Comparison of ENCODE assay signal across 28 cellular contexts in the genomic region with DNA sequence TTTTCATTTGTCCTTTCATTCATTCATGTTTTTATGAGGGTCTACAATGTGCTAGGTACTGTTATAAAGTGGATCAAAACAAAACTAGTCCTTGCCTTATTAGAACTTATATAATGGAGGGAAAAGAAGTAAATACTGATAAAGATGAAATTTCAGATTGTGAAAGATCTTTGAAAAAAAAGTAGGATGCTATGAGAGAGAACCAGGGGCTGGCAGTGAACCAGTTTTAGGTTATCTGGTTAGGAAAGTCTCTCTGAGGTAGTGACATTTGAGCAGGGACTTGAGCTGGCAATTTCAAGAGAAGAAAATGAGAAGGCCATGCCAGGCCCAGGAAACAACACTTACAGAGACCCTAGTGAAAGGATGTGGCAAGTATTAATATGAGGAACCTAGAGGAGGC. TPM values are rescaled to one million over a fixed set of nuclear protein-coding genes. Genes with fewer than 3 reads are reported as not detected.
DNase-seq lines count a peak whose midpoint lies in the region; ATAC-seq and TF ChIP-seq lines count a peak whose summit lies in the region.
"Had no signal": no experiment of that assay in that cellular context is flagged by ENCODE, and none has a peak within 500 bp of the region (broad histone marks: within the 10 kb centered on the region; RNA-seq: fewer than 3 reads in every experiment).

No MANE protein-coding gene starts in this region.

- H4K8ac ChIP-seq in IMR-90 (ENCODE audit: low read depth in 2 of 2, low read length in 2 of 2) (peak overlapping the region; percentile 49 to 78; a peak in 2 of 4 replicates), mesenchymal stem cell (ENCODE audit: low read length) (no peak overlapping the region)

- no peak for TF ChIP-seq CTCF in IMR-90 (conservative IDR thresholded peaks at IDR 0.05; ENCODE audit: low read depth, low read length)

- dilution Hi-C loops in IMR-90 (cut with HindIII; ENCODE audit: low sequenced_read_pairs, unreplicated experiment): no loop called here

- TF ChIP-seq RAD21 in IMR-90 (IDR thresholded peaks at IDR 0.05; ENCODE audit: low read length): no peak

- H2BK120ac ChIP-seq in IMR-90 (ENCODE audit: low read depth, low read length) (peak overlapping the region; percentile 96), mesenchymal stem cell (ENCODE audit: low read depth, low read length) (no peak overlapping the region)

- H3K23ac ChIP-seq in IMR-90 (ENCODE audit: low read depth, low read length): peak overlapping the region; percentile 85; the same call in 1 of the 2 replicates
- no peak overlapping the region for H3K23ac ChIP-seq in mesenchymal stem cell (ENCODE audit: low read length in 2 of 2)

- intact Hi-C loops in IMR-90 (cut with micrococcal nuclease): loop anchor here (2.0 kb wide), 1 partner anchor 20 kb away; no protein-coding TSS in a partner anchor

- H2BK12ac ChIP-seq in mesenchymal stem cell (ENCODE audit: low read length in 2 of 2): no peak overlapping the region

- H4K5ac ChIP-seq in IMR-90 (ENCODE audit: low read depth, low read length): peak overlapping the region; percentile 53; the same call in 1 of the 2 replicates

- H4K20me1 ChIP-seq in IMR-90 (ENCODE audit: insufficient read depth, low read length): no peaks in the 10 kb centered on the region

- no peak overlapping the region for H3K4me3 ChIP-seq in ACC112 (ENCODE audit: low read depth, low read length)
- H3K4me3 ChIP-seq in IMR-90 (ENCODE audit: insufficient read depth, low read depth, low read length): no peak overlapping the region
- no peak overlapping the region for H3K4me3 ChIP-seq in mesenchymal stem cell (ENCODE audit: insufficient read depth in 1 of 2, low read depth in 1 of 2, low read length in 2 of 2)
- H3K4me3 ChIP-seq: colonic mucosa, esophagus muscularis mucosa, lung, psoas muscle, testis, uterus had no signal

- H3K27ac ChIP-seq in ACC112 (ENCODE audit: low read depth, low read length) (peak overlapping the region; percentile 95), IMR-90 (ENCODE audit: insufficient read depth, low read length) (peak overlapping the region; percentile 67), mesenchymal stem cell (ENCODE audit: low read length, poor library complexity, severe bottlenecking) (peak overlapping the region; percentile 31)
- H3K27ac ChIP-seq: C4-2B, colonic mucosa, esophagus muscularis mucosa, psoas muscle, testis, uterus had no signal

- peak overlapping the region; percentile 93 for H2BK20ac ChIP-seq in IMR-90 (ENCODE audit: low read depth, low read length)

- H3K9me1 ChIP-seq in IMR-90 (ENCODE audit: insufficient read depth, low read length): peaks cover 2% of the 10 kb centered on the region; the same call in 1 of the 2 replicates

- peak overlapping the region; percentile 72 for H4K91ac ChIP-seq in IMR-90 (ENCODE audit: insufficient read depth, low read depth, low read length)
- no peak overlapping the region for H4K91ac ChIP-seq in mesenchymal stem cell (ENCODE audit: low read length)

- no peak overlapping the region for H3K9ac ChIP-seq in IMR-90 (ENCODE audit: low read depth, low read length)
- peak overlapping the region; percentile 87 for H3K9ac ChIP-seq in mesenchymal stem cell (ENCODE audit: low read length)

- H3K18ac ChIP-seq in IMR-90 (ENCODE audit: low read depth, low read length) (peak overlapping the region; percentile 81; the same call in 1 of the 2 replicates), mesenchymal stem cell (ENCODE audit: low read depth in 1 of 2, low read length in 2 of 2) (peak overlapping the region in 1 of 2 experiments; percentile 23)

- H3K36me3 ChIP-seq in ACC112 (ENCODE audit: insufficient read depth, low read length) (no peaks in the 10 kb centered on the region), IMR-90 (ENCODE audit: control insufficient read depth, insufficient read depth, low read length) (no peaks in the 10 kb centered on the region), mesenchymal stem cell (ENCODE audit: control insufficient read depth in 1 of 2, insufficient read depth in 2 of 2, low read depth in 1 of 2, low read length in 2 of 2) (no peaks in the 10 kb centered on the region)
- H3K36me3 ChIP-seq: colonic mucosa, esophagus muscularis mucosa, uterus had no signal

- H3K4ac ChIP-seq in IMR-90 (ENCODE audit: low read depth, low read length): peak overlapping the region; percentile 86
- no peak overlapping the region for H3K4ac ChIP-seq in mesenchymal stem cell (ENCODE audit: low read depth in 1 of 2, low read length in 2 of 2)

- ATAC-seq in IMR-90 (ENCODE audit: low read depth): no peak
- ATAC-seq: activated CD4-positive, CD25-positive, alpha-beta regulatory T cell treated with anti-CD3 and anti-CD28 coated beads, Interleukin-2, amount 50 U/mL, for 24 hours; activated CD8-positive, alpha-beta T cell treated with anti-CD3 and anti-CD28 coated beads for 36 hours; effector memory CD8-positive, alpha-beta T cell; psoas muscle had no signal

- no peak overlapping the region for H2AK9ac ChIP-seq in IMR-90 (replicated peaks; ENCODE audit: low read depth, low read length, poor library complexity)

- H3K9me3 ChIP-seq in IMR-90 (ENCODE audit: control insufficient read depth, insufficient read depth, low read length): no peaks in the 10 kb centered on the region
- peaks cover 5% of the 10 kb centered on the region for H3K9me3 ChIP-seq in mesenchymal stem cell (ENCODE audit: control insufficient read depth, low read length)
- H3K9me3 ChIP-seq: colonic mucosa, esophagus muscularis mucosa, psoas muscle, testis, uterus had no signal

- in situ Hi-C loops in IMR-90 (cut with MboI; ENCODE audit: low sequenced_read_pairs): no loop called here

- H3K4me2 ChIP-seq in IMR-90 (ENCODE audit: low read depth, low read length): no peak overlapping the region; the same call in 1 of the 2 replicates
- no peak overlapping the region for H3K4me2 ChIP-seq in mesenchymal stem cell (ENCODE audit: low read length, poor library complexity, severe bottlenecking)

- peak overlapping the region; percentile 78 for H3K56ac ChIP-seq in IMR-90 (ENCODE audit: extremely low read depth, insufficient read depth, low read length)

- H3K27me3 ChIP-seq in ACC112 (ENCODE audit: insufficient read depth, low read length): no peaks in the 10 kb centered on the region
- H3K27me3 ChIP-seq in IMR-90 (ENCODE audit: control insufficient read depth, insufficient read depth, low read length): no peaks in the 10 kb centered on the region
- H3K27me3 ChIP-seq in mesenchymal stem cell (ENCODE audit: control insufficient read depth in 1 of 2, insufficient read depth in 1 of 2, low read length in 2 of 2): no peaks in the 10 kb centered on the region
- H3K27me3 ChIP-seq: colonic mucosa, esophagus muscularis mucosa, testis, uterus had no signal

- H3K79me2 ChIP-seq in ACC112 (ENCODE audit: control insufficient read depth, insufficient read depth, low read length, unreplicated experiment): no peaks in the 10 kb centered on the region

- H3K14ac ChIP-seq in IMR-90 (replicated peaks; ENCODE audit: low read depth, low read length) (peak overlapping the region; percentile 91), mesenchymal stem cell (ENCODE audit: low read length in 2 of 2) (no peak overlapping the region)

- CTCF ChIA-PET in IMR-90 (lab: Yijun Ruan, JAX): no interaction called here

- POLR2A ChIA-PET in IMR-90 (lab: Charles Lee; ENCODE audit: unreplicated experiment): no interaction called here

- BruUV-seq in IMR-90 (replicated peaks; lab: Mats Ljungman, UMichigan): no TSS peak

- no peak overlapping the region for H2AFZ ChIP-seq in ACC112 (ENCODE audit: low read length, unreplicated experiment)
- H2AFZ ChIP-seq in IMR-90 (replicated peaks; ENCODE audit: low read length, poor library complexity): no peak overlapping the region
- H2AFZ ChIP-seq in mesenchymal stem cell (ENCODE audit: low read depth, low read length): no peak overlapping the region

- peak overlapping the region; percentile 77 for H2BK15ac ChIP-seq in IMR-90 (ENCODE audit: low read depth, low read length)
- no peak overlapping the region for H2BK15ac ChIP-seq in mesenchymal stem cell (ENCODE audit: low read depth, poor library complexity, severe bottlenecking)

- H3K4me1 ChIP-seq in ACC112 (ENCODE audit: control insufficient read depth, insufficient read depth, low read length, unreplicated experiment) (peaks cover 71% of the 10 kb centered on the region), IMR-90 (ENCODE audit: control insufficient read depth, insufficient read depth, low read length) (peaks cover 9% of the 10 kb centered on the region), mesenchymal stem cell (ENCODE audit: control insufficient read depth, insufficient read depth, low read depth, low read length) (no peaks in the 10 kb centered on the region)
- H3K4me1 ChIP-seq: colonic mucosa, esophagus muscularis mucosa, psoas muscle, testis, uterus had no signal

- TF ChIP-seq POLR2A in IMR-90 (IDR thresholded peaks at IDR 0.05; ENCODE audit: low read depth, low read length): no peak

- H3K79me1 ChIP-seq in IMR-90 (ENCODE audit: low read depth in 1 of 2, low read length in 2 of 2) (no peaks in the 10 kb centered on the region), mesenchymal stem cell (replicated peaks; ENCODE audit: low read length, poor library complexity, severe bottlenecking) (no peaks in the 10 kb centered on the region)

- H2AK5ac ChIP-seq in IMR-90 (ENCODE audit: low read depth, low read length) (peak overlapping the region; percentile 9; the same call in 1 of the 2 replicates), mesenchymal stem cell (ENCODE audit: low read length, severe bottlenecking) (no peak overlapping the region)

- peak overlapping the region; percentile 93 for H2BK5ac ChIP-seq in IMR-90 (ENCODE audit: low read depth, low read length, poor library complexity, severe bottlenecking)
- no peak overlapping the region for H2BK5ac ChIP-seq in mesenchymal stem cell (ENCODE audit: low read depth, low read length, poor library complexity, severe bottlenecking)

- DNase-seq in IMR-90 (peak; percentile 35), dedifferentiated amniotic fluid mesenchymal stem cell (ENCODE audit: extremely low spot score) (peak; percentile 38), mesenchymal stem cell (peak; percentile 22), NCI-H1417 treated with DMSO at 0.1 percent for 48 hours (lab: John Stamatoyannopoulos, UW) (no peak), NCI-H1930 (lab: John Stamatoyannopoulos, UW) (no peak), NCI-H446 (lab: John Stamatoyannopoulos, UW) (no peak), NCI-H2196 treated with DMSO at 0.1 percent for 48 hours (lab: John Stamatoyannopoulos, UW; ENCODE audit: unreplicated experiment) (no peak)
- DNase-seq: activated CD8-positive, alpha-beta T cell treated with anti-CD3 and anti-CD28 coated beads for 36 hours; activated effector memory CD4-positive, alpha-beta T cell treated with Interleukin-2 at 50 U/mL for 16 hours; activated naive CD8-positive, alpha-beta T cell treated with anti-CD3 and anti-CD28 coated beads, Interleukin-2, amount 10 ng/mL, durations not matched to agents 7 days and 5 days; activated T-cell treated with anti-CD3 and anti-CD28 coated beads for 4 hours; colonic mucosa; effector memory CD8-positive, alpha-beta T cell; glutamatergic neuron; NCI-H1417; NCI-H2107; psoas muscle; SIG-M5; small intestine; stimulated activated naive CD4-positive, alpha-beta T cell treated with Interleukin-2 at 50 U/mL for 16 hours; T-helper 1 cell; testis; uterus had no signal

RNA-seq across cellular contexts. Expression of a gene that starts 57.3 kb away (rescaled TPM):
- 8.1 and 10.3 TPM in 2 replicates for total RNA-seq in IMR-90 (2012; rRNA removed)
- polyA plus RNA-seq in IMR-90 (2012; rRNA removed): 6.0 TPM in 2 replicates
- polyA plus RNA-seq in IMR-90 (2012; cell fraction: cytosol; rRNA removed): 1.3 and 1.8 TPM in 2 replicates
- 7.1 and 9.3 TPM in 2 replicates for polyA plus RNA-seq in IMR-90 (2012; cell fraction: nucleus; rRNA removed; ENCODE audit: low replicate concordance)
- polyA plus RNA-seq in mesenchymal stem cell (2013, experiment 1 of 2): 6.2 TPM
- polyA plus RNA-seq in mesenchymal stem cell (2013, experiment 2 of 2): 6.5 TPM
- total RNA-seq: esophagus muscularis mucosa had no signal

Comparison
In these comparisons a context has a peak if more than half of its experiments do, and no peak if none do; other contexts are left out.
1. H3K27ac ChIP-seq: peak in every context shown above with its lines; median percentile 95 in ACC112; 67 in IMR-90; 31 in mesenchymal stem cell.
2. DNase-seq: peak in IMR-90 (single experiment), dedifferentiated amniotic fluid mesenchymal stem cell (single experiment) and mesenchymal stem cell (single experiment); none in NCI-H1417 treated with DMSO at 0.1 percent for 48 hours (single experiment), NCI-H1930 (0 of 2), NCI-H446 (0 of 2) and NCI-H2196 treated with DMSO at 0.1 percent for 48 hours (single experiment).